Comparison of ENCODE assay signal across 1 cellular context in the genomic region with DNA sequence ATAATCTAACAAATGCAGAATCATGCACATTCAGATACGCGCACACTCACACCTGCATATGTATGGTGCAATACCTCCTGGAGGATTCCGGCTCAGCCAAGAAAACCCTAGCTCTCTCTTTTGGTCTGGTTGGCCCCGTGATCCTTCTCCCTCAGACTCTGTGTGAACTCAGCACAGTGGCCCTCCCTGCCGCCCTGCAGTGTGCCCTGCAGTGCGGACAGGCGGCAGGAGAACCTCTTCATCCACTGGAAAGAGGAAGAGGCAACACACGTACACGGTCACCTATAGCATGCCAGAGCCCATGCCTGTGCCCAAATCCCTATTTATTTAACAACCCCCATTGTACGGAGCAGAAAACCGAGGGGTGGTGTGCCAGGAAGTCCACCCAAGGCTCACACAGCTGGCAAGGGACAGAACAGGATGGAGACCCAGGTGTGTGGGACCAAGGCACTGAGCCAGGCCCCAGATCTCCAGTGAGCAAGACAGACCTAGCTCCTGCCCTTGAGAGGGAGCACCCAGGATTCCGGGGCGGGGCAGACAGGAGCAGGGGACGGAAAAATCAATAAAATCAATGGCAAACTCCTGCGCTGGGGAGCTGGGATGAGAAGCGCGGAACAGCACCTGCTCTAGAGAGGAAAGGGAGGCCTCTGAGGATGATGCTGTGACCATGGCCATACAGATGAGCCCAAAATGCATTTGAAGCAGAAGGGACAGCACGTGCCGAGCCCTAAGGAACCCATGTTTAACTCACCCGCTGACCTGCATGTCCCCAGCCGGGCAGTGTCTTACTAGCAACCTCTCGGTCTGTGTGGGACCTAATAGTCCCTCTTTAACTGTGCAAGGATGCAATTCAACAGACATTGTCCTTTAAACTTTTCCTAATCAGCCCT.
A peak's percentile ranks its signal among the peaks of the same experiment; 100 is the strongest.
TF ChIP-seq lines count a peak whose summit lies in the region.

No MANE protein-coding gene starts in this region.

TF ChIP-seq in HepG2, 621 proteins besides CTCF, POLR2A, EP300 and RAD21 (continued from another document and continues in another):
- TF ChIP-seq ZBTB10 (CRISPR knock-in tag; IDR thresholded peaks at IDR 0.05; ENCODE audit: borderline replicate concordance) (peak; percentile 86; the same call in 1 of the 2 replicates), LBX2 (CRISPR knock-in tag; IDR thresholded peaks at IDR 0.05; ENCODE audit: borderline replicate concordance) (no peak), ZFP36L2 (CRISPR knock-in tag; IDR thresholded peaks at IDR 0.05) (no peak), ZNF101 (CRISPR knock-in tag; IDR thresholded peaks at IDR 0.05; ENCODE audit: borderline replicate concordance, low read depth) (no peak), CREB1 (IDR thresholded peaks at IDR 0.05) (no peak), CREB1 (CRISPR knock-in tag; IDR thresholded peaks at IDR 0.05) (no peak), ZNF205 (CRISPR knock-in tag; IDR thresholded peaks at IDR 0.05) (peak; percentile 83), ZNF326 (CRISPR knock-in tag; IDR thresholded peaks at IDR 0.05; ENCODE audit: borderline replicate concordance) (no peak), MXI1 (IDR thresholded peaks at IDR 0.05; ENCODE audit: borderline replicate concordance, low read depth, low read length) (peak; percentile 11; the same call in 1 of the 3 replicates), SOX13 (IDR thresholded peaks at IDR 0.05) (0 out of 2 replicates have a peak, but pooled peaks have one; percentile 49), SOX13 (CRISPR knock-in tag; conservative IDR thresholded peaks at IDR 0.05 in 1 of 2, IDR thresholded peaks at IDR 0.05 in 1 of 2) (peak in 1 of 2 experiments; percentile 79; a peak in 2 of 4 replicates), KDM2A (CRISPR knock-in tag; IDR thresholded peaks at IDR 0.05; ENCODE audit: borderline replicate concordance, low read depth) (peak; percentile 62), ATRX (CRISPR knock-in tag; IDR thresholded peaks at IDR 0.05; ENCODE audit: borderline replicate concordance) (no peak), KLF16 (CRISPR knock-in tag; IDR thresholded peaks at IDR 0.05) (peak in 1 of 2 experiments; percentile 55; a peak in 1 of 4 replicates), JUND (CRISPR knock-in tag; IDR thresholded peaks at IDR 0.05) (no peak; the same call in 1 of the 2 replicates), ZNF792 (CRISPR knock-in tag; IDR thresholded peaks at IDR 0.05) (no peak), MTERF4 (CRISPR knock-in tag; IDR thresholded peaks at IDR 0.05) (no peak), SUZ12 (IDR thresholded peaks at IDR 0.05; ENCODE audit: low read depth, low read length) (no peak), ZNF234 (CRISPR knock-in tag; conservative IDR thresholded peaks at IDR 0.05) (no peak), NRL (CRISPR knock-in tag; IDR thresholded peaks at IDR 0.05; ENCODE audit: borderline replicate concordance) (peak; percentile 84; the same call in 1 of the 2 replicates), AGO1 (IDR thresholded peaks at IDR 0.05; ENCODE audit: low read depth, low read length, poor library complexity, severe bottlenecking) (no peak), MAX (IDR thresholded peaks at IDR 0.05) (peak; percentile 65; the same call in 1 of the 2 replicates), U2AF1 (optimal IDR thresholded peaks at IDR 0.05; ENCODE audit: low read depth, low read length) (no peak), TRIM22 (IDR thresholded peaks at IDR 0.05) (no peak), SP1 (IDR thresholded peaks at IDR 0.05) (no peak), SP1 (CRISPR knock-in tag; IDR thresholded peaks at IDR 0.05) (no peak), ZNF614 (CRISPR knock-in tag; IDR thresholded peaks at IDR 0.05; ENCODE audit: borderline replicate concordance) (no peak), ZBTB38 (CRISPR knock-in tag; IDR thresholded peaks at IDR 0.05) (no peak), NR3C1 (CRISPR knock-in tag; IDR thresholded peaks at IDR 0.05) (no peak), CBX2 (IDR thresholded peaks at IDR 0.05; ENCODE audit: low read depth, low read length) (no peak), CBX2 (CRISPR knock-in tag; IDR thresholded peaks at IDR 0.05; ENCODE audit: low read depth) (no peak), TAF15 (IDR thresholded peaks at IDR 0.05; ENCODE audit: low read depth, low read length, poor library complexity, severe bottlenecking) (no peak), ZNF547 (CRISPR knock-in tag; IDR thresholded peaks at IDR 0.05) (0 out of 2 replicates have a peak, but pooled peaks have one; percentile 40), IKZF1 (IDR thresholded peaks at IDR 0.05) (no peak)
- TF ChIP-seq, protein P1, sequence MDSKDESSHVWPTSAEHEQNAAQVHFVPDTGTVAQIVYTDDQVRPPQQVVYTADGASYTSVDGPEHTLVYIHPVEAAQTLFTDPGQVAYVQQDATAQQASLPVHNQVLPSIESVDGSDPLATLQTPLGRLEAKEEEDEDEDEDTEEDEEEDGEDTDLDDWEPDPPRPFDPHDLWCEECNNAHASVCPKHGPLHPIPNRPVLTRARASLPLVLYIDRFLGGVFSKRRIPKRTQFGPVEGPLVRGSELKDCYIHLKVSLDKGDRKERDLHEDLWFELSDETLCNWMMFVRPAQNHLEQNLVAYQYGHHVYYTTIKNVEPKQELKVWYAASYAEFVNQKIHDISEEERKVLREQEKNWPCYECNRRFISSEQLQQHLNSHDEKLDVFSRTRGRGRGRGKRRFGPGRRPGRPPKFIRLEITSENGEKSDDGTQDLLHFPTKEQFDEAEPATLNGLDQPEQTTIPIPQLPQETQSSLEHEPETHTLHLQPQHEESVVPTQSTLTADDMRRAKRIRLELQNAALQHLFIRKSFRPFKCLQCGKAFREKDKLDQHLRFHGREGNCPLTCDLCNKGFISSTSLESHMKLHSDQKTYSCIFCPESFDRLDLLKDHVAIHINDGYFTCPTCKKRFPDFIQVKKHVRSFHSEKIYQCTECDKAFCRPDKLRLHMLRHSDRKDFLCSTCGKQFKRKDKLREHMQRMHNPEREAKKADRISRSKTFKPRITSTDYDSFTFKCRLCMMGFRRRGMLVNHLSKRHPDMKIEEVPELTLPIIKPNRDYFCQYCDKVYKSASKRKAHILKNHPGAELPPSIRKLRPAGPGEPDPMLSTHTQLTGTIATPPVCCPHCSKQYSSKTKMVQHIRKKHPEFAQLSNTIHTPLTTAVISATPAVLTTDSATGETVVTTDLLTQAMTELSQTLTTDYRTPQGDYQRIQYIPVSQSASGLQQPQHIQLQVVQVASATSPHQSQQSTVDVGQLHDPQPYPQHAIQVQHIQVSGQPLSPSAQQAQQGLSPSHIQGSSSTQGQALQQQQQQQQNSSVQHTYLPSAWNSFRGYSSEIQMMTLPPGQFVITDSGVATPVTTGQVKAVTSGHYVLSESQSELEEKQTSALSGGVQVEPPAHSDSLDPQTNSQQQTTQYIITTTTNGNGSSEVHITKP (CRISPR knock-in tag; IDR thresholded peaks at IDR 0.05; ENCODE audit: low read depth): no peak; the same call in 1 of the 2 replicates
- TF ChIP-seq, protein P2, sequence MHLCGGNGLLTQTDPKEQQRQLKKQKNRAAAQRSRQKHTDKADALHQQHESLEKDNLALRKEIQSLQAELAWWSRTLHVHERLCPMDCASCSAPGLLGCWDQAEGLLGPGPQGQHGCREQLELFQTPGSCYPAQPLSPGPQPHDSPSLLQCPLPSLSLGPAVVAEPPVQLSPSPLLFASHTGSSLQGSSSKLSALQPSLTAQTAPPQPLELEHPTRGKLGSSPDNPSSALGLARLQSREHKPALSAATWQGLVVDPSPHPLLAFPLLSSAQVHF (CRISPR knock-in tag; IDR thresholded peaks at IDR 0.05): no peak
- TF ChIP-seq, protein P3, sequence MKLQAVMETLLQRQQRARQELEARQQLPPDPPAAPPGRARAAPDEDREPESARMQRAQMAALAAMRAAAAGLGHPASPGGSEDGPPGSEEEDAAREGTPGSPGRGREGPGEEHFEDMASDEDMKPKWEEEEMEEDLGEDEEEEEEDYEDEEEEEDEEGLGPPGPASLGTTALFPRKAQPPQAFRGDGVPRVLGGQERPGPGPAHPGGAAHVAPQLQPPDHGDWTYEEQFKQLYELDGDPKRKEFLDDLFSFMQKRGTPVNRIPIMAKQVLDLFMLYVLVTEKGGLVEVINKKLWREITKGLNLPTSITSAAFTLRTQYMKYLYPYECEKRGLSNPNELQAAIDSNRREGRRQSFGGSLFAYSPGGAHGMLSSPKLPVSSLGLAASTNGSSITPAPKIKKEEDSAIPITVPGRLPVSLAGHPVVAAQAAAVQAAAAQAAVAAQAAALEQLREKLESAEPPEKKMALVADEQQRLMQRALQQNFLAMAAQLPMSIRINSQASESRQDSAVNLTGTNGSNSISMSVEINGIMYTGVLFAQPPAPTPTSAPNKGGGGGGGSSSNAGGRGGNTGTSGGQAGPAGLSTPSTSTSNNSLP (IDR thresholded peaks at IDR 0.05; ENCODE audit: low read depth, low read length): no peak
- TF ChIP-seq, protein P4, sequence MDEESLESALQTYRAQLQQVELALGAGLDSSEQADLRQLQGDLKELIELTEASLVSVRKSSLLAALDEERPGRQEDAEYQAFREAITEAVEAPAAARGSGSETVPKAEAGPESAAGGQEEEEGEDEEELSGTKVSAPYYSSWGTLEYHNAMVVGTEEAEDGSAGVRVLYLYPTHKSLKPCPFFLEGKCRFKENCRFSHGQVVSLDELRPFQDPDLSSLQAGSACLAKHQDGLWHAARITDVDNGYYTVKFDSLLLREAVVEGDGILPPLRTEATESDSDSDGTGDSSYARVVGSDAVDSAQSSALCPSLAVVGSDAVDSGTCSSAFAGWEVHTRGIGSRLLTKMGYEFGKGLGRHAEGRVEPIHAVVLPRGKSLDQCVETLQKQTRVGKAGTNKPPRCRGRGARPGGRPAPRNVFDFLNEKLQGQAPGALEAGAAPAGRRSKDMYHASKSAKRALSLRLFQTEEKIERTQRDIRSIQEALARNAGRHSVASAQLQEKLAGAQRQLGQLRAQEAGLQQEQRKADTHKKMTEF (CRISPR knock-in tag; IDR thresholded peaks at IDR 0.05): no peak; the same call in none of the 2 replicates
- TF ChIP-seq, protein P5, sequence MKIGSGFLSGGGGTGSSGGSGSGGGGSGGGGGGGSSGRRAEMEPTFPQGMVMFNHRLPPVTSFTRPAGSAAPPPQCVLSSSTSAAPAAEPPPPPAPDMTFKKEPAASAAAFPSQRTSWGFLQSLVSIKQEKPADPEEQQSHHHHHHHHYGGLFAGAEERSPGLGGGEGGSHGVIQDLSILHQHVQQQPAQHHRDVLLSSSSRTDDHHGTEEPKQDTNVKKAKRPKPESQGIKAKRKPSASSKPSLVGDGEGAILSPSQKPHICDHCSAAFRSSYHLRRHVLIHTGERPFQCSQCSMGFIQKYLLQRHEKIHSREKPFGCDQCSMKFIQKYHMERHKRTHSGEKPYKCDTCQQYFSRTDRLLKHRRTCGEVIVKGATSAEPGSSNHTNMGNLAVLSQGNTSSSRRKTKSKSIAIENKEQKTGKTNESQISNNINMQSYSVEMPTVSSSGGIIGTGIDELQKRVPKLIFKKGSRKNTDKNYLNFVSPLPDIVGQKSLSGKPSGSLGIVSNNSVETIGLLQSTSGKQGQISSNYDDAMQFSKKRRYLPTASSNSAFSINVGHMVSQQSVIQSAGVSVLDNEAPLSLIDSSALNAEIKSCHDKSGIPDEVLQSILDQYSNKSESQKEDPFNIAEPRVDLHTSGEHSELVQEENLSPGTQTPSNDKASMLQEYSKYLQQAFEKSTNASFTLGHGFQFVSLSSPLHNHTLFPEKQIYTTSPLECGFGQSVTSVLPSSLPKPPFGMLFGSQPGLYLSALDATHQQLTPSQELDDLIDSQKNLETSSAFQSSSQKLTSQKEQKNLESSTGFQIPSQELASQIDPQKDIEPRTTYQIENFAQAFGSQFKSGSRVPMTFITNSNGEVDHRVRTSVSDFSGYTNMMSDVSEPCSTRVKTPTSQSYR (CRISPR knock-in tag; IDR thresholded peaks at IDR 0.05; ENCODE audit: borderline replicate concordance): 0 out of 2 replicates have a peak, but pooled peaks have one; percentile 8
- TF ChIP-seq, protein P6, sequence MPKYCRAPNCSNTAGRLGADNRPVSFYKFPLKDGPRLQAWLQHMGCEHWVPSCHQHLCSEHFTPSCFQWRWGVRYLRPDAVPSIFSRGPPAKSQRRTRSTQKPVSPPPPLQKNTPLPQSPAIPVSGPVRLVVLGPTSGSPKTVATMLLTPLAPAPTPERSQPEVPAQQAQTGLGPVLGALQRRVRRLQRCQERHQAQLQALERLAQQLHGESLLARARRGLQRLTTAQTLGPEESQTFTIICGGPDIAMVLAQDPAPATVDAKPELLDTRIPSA (CRISPR knock-in tag; IDR thresholded peaks at IDR 0.05; ENCODE audit: borderline replicate concordance): no peak
